In the genomic region with DNA sequence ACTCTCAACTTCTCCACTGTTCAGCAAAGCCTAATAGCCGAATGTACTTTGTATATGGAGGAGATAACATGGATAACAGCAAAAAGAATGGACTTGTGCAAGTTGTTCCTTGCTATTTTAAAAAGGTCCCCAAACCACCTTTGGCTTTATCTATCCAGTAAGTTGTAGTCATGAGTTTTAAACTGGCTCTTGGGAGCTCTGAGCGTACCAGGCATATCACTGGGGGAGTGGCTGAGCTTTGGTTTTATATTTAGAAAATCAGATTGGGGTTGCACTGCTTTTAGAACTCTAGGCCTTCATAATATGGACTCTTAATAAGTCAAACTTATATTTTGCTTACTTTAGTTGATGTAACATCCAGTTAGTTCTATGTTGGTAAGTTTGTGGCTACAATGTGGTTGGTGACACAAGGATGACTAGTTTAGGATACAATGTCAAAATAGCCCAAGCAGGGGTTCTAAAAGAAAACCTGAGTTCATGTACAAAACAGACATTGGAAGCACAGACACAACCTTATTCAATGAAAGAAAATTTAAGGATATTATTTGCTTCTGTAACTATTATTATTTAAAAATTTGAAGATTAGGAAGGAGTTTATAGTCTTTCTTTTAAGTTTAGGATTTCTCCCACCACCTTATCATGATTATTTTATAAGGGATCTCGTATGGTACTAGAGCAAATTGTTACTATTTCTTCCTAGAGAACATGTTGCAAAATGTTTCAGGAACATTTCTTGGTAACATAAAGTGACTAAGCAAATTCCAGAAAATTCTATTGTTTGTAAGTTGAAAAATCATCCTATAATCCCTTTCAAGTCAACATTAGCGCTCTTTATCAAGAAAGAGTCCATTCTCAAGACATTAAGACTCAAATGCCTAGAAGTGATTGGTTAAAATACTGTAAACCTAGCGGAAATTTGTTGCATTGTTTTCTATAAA, we compare ENCODE assay signal across 17 cellular contexts.
DNase-seq lines count a peak whose midpoint lies in the region; ATAC-seq, FAIRE-seq and TF ChIP-seq lines count a peak whose summit lies in the region.
"Had no signal": no experiment of that assay in that cellular context is flagged by ENCODE, and none has a peak within 500 bp of the region (broad histone marks: within the 10 kb centered on the region; RNA-seq: fewer than 3 reads in every experiment).

No MANE protein-coding gene starts in this region.

- TF ChIP-seq CTCF in foreskin keratinocyte (conservative IDR thresholded peaks at IDR 0.05) (no peak), A673 (conservative IDR thresholded peaks at IDR 0.05; ENCODE audit: low read depth, low read length) (no peak)

- intact Hi-C loops in activated T-helper 2 cell treated with anti-CD3 and anti-CD28 coated beads, Interferon-gamma antibody, Interleukin-2, Interleukin-4, amounts not matched to agents 10 μg/mL and 5 μg/mL and 100 μg/mL, durations not matched to agents 14 hours and 24 hours and 36 hours (cut with micrococcal nuclease): loop anchor here (5.0 kb wide), 3 partner anchors 116 to 379 kb away; no protein-coding TSS in a partner anchor
- intact Hi-C loops in A673 (cut with micrococcal nuclease; ENCODE audit: unreplicated experiment): no loop called here

- no peak overlapping the region for H3K4me3 Mint-ChIP-seq in activated T-helper 2 cell treated with anti-CD3 and anti-CD28 coated beads, Interferon-gamma antibody, Interleukin-2, Interleukin-4, amounts not matched to agents 10 μg/mL and 5 μg/mL and 100 μg/mL, durations not matched to agents 14 hours and 24 hours and 36 hours (ENCODE audit: low read depth)
- H3K4me3 Mint-ChIP-seq in T-helper 17 cell: no peak overlapping the region
- H3K4me3 Mint-ChIP-seq: stimulated activated naive B cell treated with anti-CD40 and anti-IgM and Interleukin-4, amounts not matched to agents 10 μg/mL and 1 μg/mL and 100 μg/mL, for 72 hours had no signal

- peaks cover 68% of the 10 kb centered on the region for H3K4me1 Mint-ChIP-seq in activated T-helper 2 cell treated with anti-CD3 and anti-CD28 coated beads, Interferon-gamma antibody, Interleukin-2, Interleukin-4, amounts not matched to agents 10 μg/mL and 5 μg/mL and 100 μg/mL, durations not matched to agents 14 hours and 24 hours and 36 hours (ENCODE audit: low read depth)
- H3K4me1 Mint-ChIP-seq in T-helper 17 cell: peaks cover 17% of the 10 kb centered on the region

- H3K27ac ChIP-seq in foreskin keratinocyte (no peak overlapping the region), A673 (ENCODE audit: low read depth, low read length, poor library complexity, severe bottlenecking) (no peak overlapping the region)
- H3K27ac ChIP-seq: BLaER1 treated with 17β-estradiol and CSF1 and Interleukin-3, amounts not matched to agents 10 nM and 100 nM; esophagus squamous epithelium; prostate gland; VCaP had no signal

- peak overlapping the region; percentile 24 for H3K27ac Mint-ChIP-seq in activated T-helper 2 cell treated with anti-CD3 and anti-CD28 coated beads, Interferon-gamma antibody, Interleukin-2, Interleukin-4, amounts not matched to agents 10 μg/mL and 5 μg/mL and 100 μg/mL, durations not matched to agents 14 hours and 24 hours and 36 hours
- no peak overlapping the region for H3K27ac Mint-ChIP-seq in T-helper 17 cell
- H3K27ac Mint-ChIP-seq: stimulated activated naive B cell treated with anti-CD40 and anti-IgM and Interleukin-4, amounts not matched to agents 10 μg/mL and 1 μg/mL and 100 μg/mL, for 72 hours had no signal

- H3K9me3 ChIP-seq in T-helper 17 cell (ENCODE audit: control insufficient read depth, low read length, poor library complexity, severe bottlenecking) (no peaks in the 10 kb centered on the region), A673 (ENCODE audit: low read depth, low read length, poor library complexity, severe bottlenecking) (no peaks in the 10 kb centered on the region)
- H3K9me3 ChIP-seq: BLaER1 treated with 17β-estradiol and CSF1 and Interleukin-3, amounts not matched to agents 10 nM and 100 nM; esophagus squamous epithelium; prostate gland had no signal

- CTCF ChIA-PET in A673 (lab: Charles Lee): no interaction called here

- no peak overlapping the region for H3K4me3 ChIP-seq in A673 (ENCODE audit: low read depth, low read length, poor library complexity, severe bottlenecking)
- H3K4me3 ChIP-seq: BLaER1 treated with 17β-estradiol and CSF1 and Interleukin-3, amounts not matched to agents 10 nM and 100 nM; esophagus squamous epithelium; prostate gland had no signal

- TF ChIP-seq POLR2A in H54 (IDR thresholded peaks at IDR 0.05; ENCODE audit: low read depth, low read length): no peak

- H3K27me3 Mint-ChIP-seq in activated T-helper 2 cell treated with anti-CD3 and anti-CD28 coated beads, Interferon-gamma antibody, Interleukin-2, Interleukin-4, amounts not matched to agents 10 μg/mL and 5 μg/mL and 100 μg/mL, durations not matched to agents 14 hours and 24 hours and 36 hours (ENCODE audit: low read depth): no peaks in the 10 kb centered on the region
- no peaks in the 10 kb centered on the region for H3K27me3 Mint-ChIP-seq in T-helper 17 cell
- H3K27me3 Mint-ChIP-seq: stimulated activated naive B cell treated with anti-CD40 and anti-IgM and Interleukin-4, amounts not matched to agents 10 μg/mL and 1 μg/mL and 100 μg/mL, for 72 hours had no signal

- POLR2A ChIA-PET in A673 (lab: Charles Lee; ENCODE audit: low non-redundant PET): no interaction called here

- H3K9me3 Mint-ChIP-seq in activated T-helper 2 cell treated with anti-CD3 and anti-CD28 coated beads, Interferon-gamma antibody, Interleukin-2, Interleukin-4, amounts not matched to agents 10 μg/mL and 5 μg/mL and 100 μg/mL, durations not matched to agents 14 hours and 24 hours and 36 hours: no peaks in the 10 kb centered on the region
- H3K9me3 Mint-ChIP-seq: stimulated activated naive B cell treated with anti-CD40 and anti-IgM and Interleukin-4, amounts not matched to agents 10 μg/mL and 1 μg/mL and 100 μg/mL, for 72 hours had no signal

- FAIRE-seq in H54 (lab: Jason Lieb, UNC): peak; percentile 85
- FAIRE-seq: HTR-8/SVneo had no signal

- peak; percentile 25 for DNase-seq in A172 (ENCODE audit: low spot score)
- DNase-seq in H54 (ENCODE audit: insufficient read length, low spot score): peak; percentile 30
- no peak for DNase-seq in activated T-helper 2 cell treated with anti-CD3 and anti-CD28 coated beads, Interferon-gamma antibody, Interleukin-2, Interleukin-4, amounts not matched to agents 10 μg/mL and 5 μg/mL and 100 μg/mL, durations not matched to agents 14 hours and 24 hours and 36 hours (ENCODE audit: low spot score)
- DNase-seq in foreskin keratinocyte: peak; percentile 5 to 21
- no peak for DNase-seq in T-helper 17 cell
- DNase-seq in SIG-M5 (lab: John Stamatoyannopoulos, UW): no peak
- no peak for DNase-seq in A673 (ENCODE audit: low spot score)
- DNase-seq: esophagus squamous epithelium; NCI-H1417; SHP77 treated with DMSO at 0.1 percent for 48 hours; stimulated activated CD4-positive, alpha-beta T cell treated with anti-CD3 and anti-CD28 coated beads, Interleukin-2, amount 100 ng/mL, for 48 hours; stimulated activated naive B cell treated with anti-CD40 and anti-IgM and Interleukin-4, amounts not matched to agents 10 μg/mL and 1 μg/mL and 100 μg/mL, for 72 hours had no signal

- peaks cover 90% of the 10 kb centered on the region for H3K36me3 Mint-ChIP-seq in activated T-helper 2 cell treated with anti-CD3 and anti-CD28 coated beads, Interferon-gamma antibody, Interleukin-2, Interleukin-4, amounts not matched to agents 10 μg/mL and 5 μg/mL and 100 μg/mL, durations not matched to agents 14 hours and 24 hours and 36 hours (ENCODE audit: low read depth)
- peaks cover 14% of the 10 kb centered on the region for H3K36me3 Mint-ChIP-seq in T-helper 17 cell (ENCODE audit: low read depth)
- H3K36me3 Mint-ChIP-seq: stimulated activated naive B cell treated with anti-CD40 and anti-IgM and Interleukin-4, amounts not matched to agents 10 μg/mL and 1 μg/mL and 100 μg/mL, for 72 hours had no signal

- H3K4me1 ChIP-seq in foreskin keratinocyte (no peaks in the 10 kb centered on the region), A673 (ENCODE audit: insufficient read depth, low read length, poor library complexity, severe bottlenecking) (peaks cover 5% of the 10 kb centered on the region)

- H3K27me3 ChIP-seq in foreskin keratinocyte: no peaks in the 10 kb centered on the region
- H3K27me3 ChIP-seq in A673 (replicated peaks; ENCODE audit: insufficient read depth, low read depth, low read length, poor library complexity): no peaks in the 10 kb centered on the region
- H3K27me3 ChIP-seq: BLaER1 treated with 17β-estradiol and CSF1 and Interleukin-3, amounts not matched to agents 10 nM and 100 nM; esophagus squamous epithelium had no signal

- no TSS peak for BruUV-seq in A673 (replicated peaks; lab: Mats Ljungman, UMichigan)

- ATAC-seq in foreskin keratinocyte (no peak), HG02798 (IDR thresholded peaks at IDR 0.05; ENCODE audit: poor library complexity, unreplicated experiment) (no peak), T-helper 17 cell (no peak)
- ATAC-seq: stimulated activated naive B cell treated with anti-CD40 and anti-IgM and Interleukin-4, amounts not matched to agents 10 μg/mL and 1 μg/mL and 100 μg/mL, for 72 hours had no signal

- H3K36me3 ChIP-seq in A673 (ENCODE audit: insufficient read depth, low read length, poor library complexity, severe bottlenecking): no peaks in the 10 kb centered on the region
- H3K36me3 ChIP-seq: BLaER1 treated with 17β-estradiol and CSF1 and Interleukin-3, amounts not matched to agents 10 nM and 100 nM; esophagus squamous epithelium; prostate gland had no signal

Comparison
In these comparisons a context has a peak if more than half of its experiments do, and no peak if none do; other contexts are left out.
1. DNase-seq: peak in A172 (single experiment), H54 (single experiment) and foreskin keratinocyte (2 of 2); none in activated T-helper 2 cell treated with anti-CD3 and anti-CD28 coated beads, Interferon-gamma antibody, Interleukin-2, Interleukin-4, amounts not matched to agents 10 μg/mL and 5 μg/mL and 100 μg/mL, durations not matched to agents 14 hours and 24 hours and 36 hours (single experiment), T-helper 17 cell (0 of 3), SIG-M5 (single experiment) and A673 (single experiment).